19 cellular contexts compared by ENCODE assay signal in the genomic region with DNA sequence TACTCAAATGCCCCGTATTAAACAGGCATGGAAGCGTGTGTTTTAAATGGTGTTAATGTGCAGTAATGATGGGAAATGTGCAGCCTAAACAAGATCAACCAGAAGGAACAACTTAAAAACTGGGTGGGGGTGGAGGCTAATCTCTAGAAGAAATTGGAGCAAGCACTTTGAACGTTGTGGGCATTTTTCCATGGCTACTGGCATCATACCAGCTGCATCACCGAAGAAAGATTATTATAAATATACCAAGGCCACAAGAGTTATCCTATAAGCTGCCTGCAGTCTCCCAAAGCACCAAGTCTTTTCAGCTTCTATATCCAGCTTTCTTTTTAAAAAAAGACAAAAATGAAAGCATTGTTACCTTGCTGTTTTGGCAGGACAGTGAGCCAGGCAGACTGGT.
A peak's percentile ranks its signal among the peaks of the same experiment; 100 is the strongest.
DNase-seq lines count a peak whose midpoint lies in the region; ATAC-seq and TF ChIP-seq lines count a peak whose summit lies in the region.
"Had no signal": no experiment of that assay in that cellular context is flagged by ENCODE, and none has a peak within 500 bp of the region (broad histone marks: within the 10 kb centered on the region; RNA-seq: fewer than 3 reads in every experiment).

No MANE protein-coding gene starts in this region.

- H3K4me3 ChIP-seq in BLaER1 = no peak overlapping the region
- H3K4me3 ChIP-seq in adrenal gland = no peak overlapping the region
- H3K4me3 ChIP-seq in dorsolateral prefrontal cortex = peak overlapping the region in 1 of 59 donors; percentile 4
- H3K4me3 ChIP-seq: BLaER1 treated with 17β-estradiol and CSF1 and Interleukin-3, amounts not matched to agents 10 nM and 100 nM had no signal

- no peak for TF ChIP-seq CTCF in adrenal gland (IDR thresholded peaks at IDR 0.05)
- TF ChIP-seq CTCF in dorsolateral prefrontal cortex (IDR thresholded peaks at IDR 0.05 in 54 of 56, conservative IDR thresholded peaks at IDR 0.05 in 2 of 56; ENCODE audit: low read depth in 1 of 56, partially characterized antibody in 56 of 56) = no peak
- no peak for TF ChIP-seq CTCF in CD14-positive monocyte (IDR thresholded peaks at IDR 0.05)
- TF ChIP-seq CTCF in Calu3 (IDR thresholded peaks at IDR 0.05; ENCODE audit: unreplicated experiment) = no peak

- H3K9me3 Mint-ChIP-seq in CD14-positive monocyte (peaks cover 0 to 4% (median 0%) of the 10 kb centered on the region in 7 donors), Calu3 (ENCODE audit: low read depth, unreplicated experiment) (no peaks in the 10 kb centered on the region)
- H3K9me3 Mint-ChIP-seq: CD8-positive, alpha-beta T cell had no signal

- DNase-seq in adrenal gland = peak in 6 of 7 donors; percentile 47 to 72 (median 58)
- DNase-seq in dorsolateral prefrontal cortex = no peak
- no peak for DNase-seq in substantia nigra (lab: John Stamatoyannopoulos, UW)
- DNase-seq in CD14-positive monocyte (ENCODE audit: low spot score) = no peak
- DNase-seq in GF-D8 (lab: John Stamatoyannopoulos, UW) = no peak
- no peak for DNase-seq in Calu3
- DNase-seq: Caco-2; CD8-positive, alpha-beta T cell; DMS 273 treated with DMSO at 0.1 percent for 48 hours; DMS79; EL; GDM1; H7 had no signal

- H3K9ac ChIP-seq in BLaER1 = no peak overlapping the region
- H3K9ac ChIP-seq: BLaER1 treated with 17β-estradiol and CSF1 and Interleukin-3, amounts not matched to agents 10 nM and 100 nM had no signal

- no peak for ATAC-seq in HG03095 (IDR thresholded peaks at IDR 0.05; ENCODE audit: unreplicated experiment)
- ATAC-seq: CD8-positive, alpha-beta T cell; HCT116 had no signal

- 49 to 60% (median 54%) methylated on average over 4 of the region's 4 CpGs for WGBS in adrenal gland, 4 donors

- intact Hi-C loops in adrenal gland (cut with DNase I) = no loop called here
- intact Hi-C loops in dorsolateral prefrontal cortex (cut with DNase I) = no loop called here
- intact Hi-C loops in CD14-positive monocyte (cut with micrococcal nuclease) = no loop called here
- intact Hi-C loops in Calu3 (cut with micrococcal nuclease; ENCODE audit: unreplicated experiment) = no loop called here

- H3K9me3 ChIP-seq in BLaER1 = no peaks in the 10 kb centered on the region
- H3K9me3 ChIP-seq in adrenal gland (replicated peaks in 1 of 3) = no peaks in the 10 kb centered on the region
- H3K9me3 ChIP-seq: Caco-2 had no signal

- H3K4me2 ChIP-seq in BLaER1 = 0 out of 2 replicates have a peak overlapping the region, but pooled peaks have one; percentile 0

- H3K36me3 ChIP-seq in BLaER1 (no peaks in the 10 kb centered on the region), adrenal gland (replicated peaks in 1 of 2) (no peaks in the 10 kb centered on the region)
- H3K36me3 ChIP-seq: BLaER1 treated with 17β-estradiol and CSF1 and Interleukin-3, amounts not matched to agents 10 nM and 100 nM had no signal

- H3K4me1 ChIP-seq in BLaER1 (peaks cover 81% of the 10 kb centered on the region), adrenal gland (replicated peaks in 1 of 2) (peaks cover 0 to 8% of the 10 kb centered on the region in 2 donors)

- no TSS peak for BruUV-seq in Calu3 (replicated peaks; lab: Mats Ljungman, UMichigan)

- no peak overlapping the region for H3K27ac Mint-ChIP-seq in CD14-positive monocyte
- no peak overlapping the region for H3K27ac Mint-ChIP-seq in Calu3 (ENCODE audit: unreplicated experiment)
- H3K27ac Mint-ChIP-seq: B cell; CD8-positive, alpha-beta T cell had no signal

- no peak for TF ChIP-seq POLR2A in adrenal gland (IDR thresholded peaks at IDR 0.05)

- no peaks in the 10 kb centered on the region for H4K20me1 ChIP-seq in BLaER1
- H4K20me1 ChIP-seq: BLaER1 treated with 17β-estradiol and CSF1 and Interleukin-3, amounts not matched to agents 10 nM and 100 nM had no signal

- peaks cover 2 to 4% (median 3%) of the 10 kb centered on the region in 3 donors for H3K27me3 Mint-ChIP-seq in CD14-positive monocyte (ENCODE audit: low read depth in 3 of 3)
- no peaks in the 10 kb centered on the region for H3K27me3 Mint-ChIP-seq in Calu3 (ENCODE audit: unreplicated experiment)
- H3K27me3 Mint-ChIP-seq: B cell had no signal

- no peak overlapping the region for H3K4me3 Mint-ChIP-seq in CD14-positive monocyte
- no peak overlapping the region for H3K4me3 Mint-ChIP-seq in Calu3 (ENCODE audit: low read depth, unreplicated experiment)
- H3K4me3 Mint-ChIP-seq: B cell; CD8-positive, alpha-beta T cell had no signal

- no peaks in the 10 kb centered on the region for H3K36me3 Mint-ChIP-seq in CD14-positive monocyte
- H3K36me3 Mint-ChIP-seq in Calu3 (ENCODE audit: insufficient read depth, unreplicated experiment) = peaks cover 10% of the 10 kb centered on the region
- H3K36me3 Mint-ChIP-seq: CD8-positive, alpha-beta T cell had no signal

- no peaks in the 10 kb centered on the region for H3K4me1 Mint-ChIP-seq in CD14-positive monocyte
- H3K4me1 Mint-ChIP-seq in Calu3 (ENCODE audit: low read depth, unreplicated experiment) = no peaks in the 10 kb centered on the region
- H3K4me1 Mint-ChIP-seq: B cell had no signal

- H3K27ac ChIP-seq in BLaER1 (no peak overlapping the region), adrenal gland (peak overlapping the region in 1 of 5 donors; percentile 22), dorsolateral prefrontal cortex (peak overlapping the region in 58 of 59 donors; percentile 23 to 100 (median 96)), substantia nigra (ENCODE audit: low read depth, low read length, poor library complexity, severe bottlenecking) (peak overlapping the region; percentile 99)
- H3K27ac ChIP-seq: 22Rv1 had no signal

- H3K27me3 ChIP-seq in BLaER1 = no peaks in the 10 kb centered on the region
- H3K27me3 ChIP-seq in adrenal gland = no peaks in the 10 kb centered on the region
- H3K27me3 ChIP-seq in dorsolateral prefrontal cortex = no peaks in the 10 kb centered on the region
- H3K27me3 ChIP-seq: BLaER1 treated with 17β-estradiol and CSF1 and Interleukin-3, amounts not matched to agents 10 nM and 100 nM had no signal

- CTCF ChIA-PET in Calu3 (lab: Charles Lee) = no interaction called here

Comparison
In these comparisons a context has a peak if more than half of its experiments do, and no peak if none do; other contexts are left out.
1. DNase-seq: peak in adrenal gland (6 of 7); none in dorsolateral prefrontal cortex (0 of 10), substantia nigra (0 of 49), CD14-positive monocyte (single experiment), GF-D8 (single experiment) and Calu3 (single experiment).